ENCODE assay signal across 16 cellular contexts in the genomic region with DNA sequence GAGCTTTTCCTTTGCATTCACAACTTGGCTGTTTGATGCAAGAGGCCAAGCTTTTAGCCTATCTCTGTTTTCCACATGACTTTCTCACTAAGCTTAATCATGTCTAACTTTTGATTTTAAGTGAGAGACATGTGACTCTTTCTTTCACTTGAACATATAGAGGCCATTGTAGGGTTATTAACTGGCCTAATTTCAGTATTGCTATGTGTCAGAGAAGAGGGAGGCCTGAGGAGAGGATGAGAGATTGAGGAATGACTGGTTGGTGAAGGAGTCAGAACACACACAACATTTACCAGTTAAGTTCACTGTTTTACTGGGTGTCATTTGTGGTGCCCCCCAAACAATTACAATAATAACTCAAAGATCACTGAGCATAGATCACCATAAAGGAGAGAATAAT.
DNase-seq lines count a peak whose midpoint lies in the region; ATAC-seq lines count a peak whose summit lies in the region.
"Had no signal": no experiment of that assay in that cellular context is flagged by ENCODE, and none has a peak within 500 bp of the region (broad histone marks: within the 10 kb centered on the region; RNA-seq: fewer than 3 reads in every experiment).

No MANE protein-coding gene starts in this region.

- peak overlapping the region; percentile 5 for H3K27ac Mint-ChIP-seq in T-helper 1 cell treated with Interleukin-12 subunit alpha and Interleukin-12 subunit beta and Interleukin-4 antibody, amounts not matched to agents 30 μg/mL and 1 μg/mL, for 36 hours
- no peak overlapping the region for H3K27ac Mint-ChIP-seq in stimulated activated effector memory CD8-positive, alpha-beta T cell treated with anti-CD3 and anti-CD28 coated beads, Interleukin-12 subunit alpha, Interleukin-12 subunit beta, amount 100 ng/mL, for 72 hours
- H3K27ac Mint-ChIP-seq: B cell; CD4-positive, CD25-positive, alpha-beta regulatory T cell; CD8-positive, alpha-beta T cell had no signal

- in situ Hi-C loops in SK-MEL-5 (cut with HindIII; ENCODE audit: low pct_unique_long_range_greater_than_20kb, low sequenced_read_pairs): no loop called here

- H3K27me3 Mint-ChIP-seq in T-helper 1 cell treated with Interleukin-12 subunit alpha and Interleukin-12 subunit beta and Interleukin-4 antibody, amounts not matched to agents 30 μg/mL and 1 μg/mL, for 36 hours (ENCODE audit: low read depth): no peaks in the 10 kb centered on the region
- H3K27me3 Mint-ChIP-seq: B cell had no signal

- H3K9me3 Mint-ChIP-seq in T-helper 1 cell treated with Interleukin-12 subunit alpha and Interleukin-12 subunit beta and Interleukin-4 antibody, amounts not matched to agents 30 μg/mL and 1 μg/mL, for 36 hours: peaks cover under 1% of the 10 kb centered on the region
- H3K9me3 Mint-ChIP-seq in stimulated activated effector memory CD8-positive, alpha-beta T cell treated with anti-CD3 and anti-CD28 coated beads, Interleukin-12 subunit alpha, Interleukin-12 subunit beta, amount 100 ng/mL, for 72 hours: peaks cover 4% of the 10 kb centered on the region
- H3K9me3 Mint-ChIP-seq: CD8-positive, alpha-beta T cell had no signal

- H3K4me3 Mint-ChIP-seq in T-helper 1 cell treated with Interleukin-12 subunit alpha and Interleukin-12 subunit beta and Interleukin-4 antibody, amounts not matched to agents 30 μg/mL and 1 μg/mL, for 36 hours: no peak overlapping the region
- H3K4me3 Mint-ChIP-seq in stimulated activated effector memory CD8-positive, alpha-beta T cell treated with anti-CD3 and anti-CD28 coated beads, Interleukin-12 subunit alpha, Interleukin-12 subunit beta, amount 100 ng/mL, for 72 hours: no peak overlapping the region
- H3K4me3 Mint-ChIP-seq: B cell; CD4-positive, CD25-positive, alpha-beta regulatory T cell; CD8-positive, alpha-beta T cell had no signal

- no peaks in the 10 kb centered on the region for H3K36me3 Mint-ChIP-seq in T-helper 1 cell treated with Interleukin-12 subunit alpha and Interleukin-12 subunit beta and Interleukin-4 antibody, amounts not matched to agents 30 μg/mL and 1 μg/mL, for 36 hours (ENCODE audit: low read depth)
- H3K36me3 Mint-ChIP-seq in stimulated activated effector memory CD8-positive, alpha-beta T cell treated with anti-CD3 and anti-CD28 coated beads, Interleukin-12 subunit alpha, Interleukin-12 subunit beta, amount 100 ng/mL, for 72 hours: no peaks in the 10 kb centered on the region
- H3K36me3 Mint-ChIP-seq: CD4-positive, CD25-positive, alpha-beta regulatory T cell; CD8-positive, alpha-beta T cell had no signal

- no peaks in the 10 kb centered on the region for H3K4me1 Mint-ChIP-seq in T-helper 1 cell treated with Interleukin-12 subunit alpha and Interleukin-12 subunit beta and Interleukin-4 antibody, amounts not matched to agents 30 μg/mL and 1 μg/mL, for 36 hours (ENCODE audit: low read depth)
- H3K4me1 Mint-ChIP-seq in stimulated activated effector memory CD8-positive, alpha-beta T cell treated with anti-CD3 and anti-CD28 coated beads, Interleukin-12 subunit alpha, Interleukin-12 subunit beta, amount 100 ng/mL, for 72 hours: no peaks in the 10 kb centered on the region
- H3K4me1 Mint-ChIP-seq: B cell; CD4-positive, CD25-positive, alpha-beta regulatory T cell had no signal

- ATAC-seq in HG02610 (IDR thresholded peaks at IDR 0.05; ENCODE audit: unreplicated experiment): peak; percentile 78
- ATAC-seq in stimulated activated effector memory CD8-positive, alpha-beta T cell treated with anti-CD3 and anti-CD28 coated beads, Interleukin-12 subunit alpha, Interleukin-12 subunit beta, amount 100 ng/mL, for 72 hours: peak; percentile 39
- no peak for ATAC-seq in HG02973 (IDR thresholded peaks at IDR 0.05; ENCODE audit: unreplicated experiment)
- no peak for ATAC-seq in GM21381 (IDR thresholded peaks at IDR 0.05; ENCODE audit: unreplicated experiment)
- ATAC-seq: CD8-positive, alpha-beta T cell had no signal

- DNase-seq in T-helper 1 cell: no peak
- peak; percentile 10 for DNase-seq in SK-MEL-5 (ENCODE audit: low read depth, low spot score)
- no peak for DNase-seq in stimulated activated effector memory CD8-positive, alpha-beta T cell treated with anti-CD3 and anti-CD28 coated beads, Interleukin-12 subunit alpha, Interleukin-12 subunit beta, amount 100 ng/mL, for 72 hours (ENCODE audit: low spot score in 2 of 2)
- DNase-seq: Caco-2; CD4-positive, CD25-positive, alpha-beta regulatory T cell; CD8-positive, alpha-beta T cell; DMS153; DND-41; GM23248; H7; HCEC 1CT had no signal

Comparison
In these comparisons a context has a peak if more than half of its experiments do, and no peak if none do; other contexts are left out.
1. ATAC-seq: peak in HG02610 (single experiment) and stimulated activated effector memory CD8-positive, alpha-beta T cell treated with anti-CD3 and anti-CD28 coated beads, Interleukin-12 subunit alpha, Interleukin-12 subunit beta, amount 100 ng/mL, for 72 hours (single experiment); none in HG02973 (single experiment) and GM21381 (single experiment).